ENCODE assay signal across 19 cellular contexts in the genomic region with DNA sequence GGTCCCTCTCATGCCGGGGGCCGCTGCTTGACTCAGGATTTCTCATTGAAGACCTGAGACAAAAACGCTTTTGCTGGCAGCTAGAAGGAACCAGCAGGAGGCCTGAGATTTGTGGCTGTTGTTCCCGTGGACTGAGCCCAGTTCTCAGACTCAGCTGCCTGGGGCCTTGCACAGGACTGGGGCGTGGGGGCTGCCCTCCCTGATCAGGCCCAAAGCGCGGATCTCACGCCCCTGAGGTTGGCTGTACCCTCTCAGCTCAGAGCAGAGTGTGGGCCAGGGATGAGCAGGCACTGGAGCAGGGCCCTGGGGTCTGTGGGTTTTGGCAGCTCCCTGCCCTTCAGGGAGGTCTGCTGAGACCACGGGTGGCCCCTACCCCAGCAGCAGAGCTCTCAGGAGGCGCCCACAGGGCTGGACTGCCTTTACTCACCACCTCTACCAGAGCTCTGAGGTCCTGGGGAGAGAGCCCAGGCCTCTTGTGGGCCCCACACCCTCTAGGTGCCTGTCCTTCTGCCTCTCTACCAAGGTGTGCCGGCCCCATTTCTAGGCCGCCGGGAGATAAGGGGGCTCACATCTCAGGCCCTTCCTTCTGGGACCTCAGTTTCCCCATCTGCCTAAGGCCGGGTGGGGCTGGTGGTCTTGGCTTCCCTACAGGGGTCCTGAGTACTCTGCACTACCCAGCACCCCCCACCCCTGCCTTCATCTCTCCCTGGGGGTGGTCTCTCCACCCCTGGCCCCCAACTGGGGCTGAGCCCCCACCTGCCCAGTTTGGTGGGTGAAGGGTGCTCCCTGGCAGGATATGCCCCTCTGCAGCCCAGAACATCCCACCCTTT. TPM values are rescaled to one million over a fixed set of nuclear protein-coding genes. Genes with fewer than 3 reads are reported as not detected.
DNase-seq lines count a peak whose midpoint lies in the region; ATAC-seq lines count a peak whose summit lies in the region.
"Had no signal": no experiment of that assay in that cellular context is flagged by ENCODE, and none has a peak within 500 bp of the region (broad histone marks: within the 10 kb centered on the region; RNA-seq: fewer than 3 reads in every experiment).

No MANE protein-coding gene starts in this region.

- H3K4me3 ChIP-seq in NT2/D1 (ENCODE audit: insufficient read length, low read depth): no peak overlapping the region
- H3K4me3 ChIP-seq: PC-9 had no signal

- H3K27me3 ChIP-seq in NT2/D1 (ENCODE audit: insufficient read depth, insufficient read length): no peaks in the 10 kb centered on the region

- H3K9me3 ChIP-seq in NT2/D1 (ENCODE audit: insufficient read depth, low read length): no peaks in the 10 kb centered on the region

- no peaks in the 10 kb centered on the region for H3K9me3 Mint-ChIP-seq in immature natural killer cell
- H3K9me3 Mint-ChIP-seq: activated CD4-positive, alpha-beta T cell treated with anti-CD3 and anti-CD28 coated beads, Interleukin-2, amount 10 ng/mL, durations not matched to agents 7 days and 5 days; CD4-positive, alpha-beta T cell; central memory CD8-positive, alpha-beta T cell; stimulated activated naive B cell treated with anti-CD40 and anti-IgM and Interleukin-4, amounts not matched to agents 10 μg/mL and 1 μg/mL and 100 μg/mL, for 72 hours had no signal

- peaks cover 6% of the 10 kb centered on the region for H3K36me3 ChIP-seq in NT2/D1 (ENCODE audit: insufficient read depth, insufficient read length, low read length)

- peak; percentile 6 for DNase-seq in activated T-cell treated with anti-CD3 and anti-CD28 coated beads, Interleukin-2, amount 50 U/mL, for 1 hour
- no peak for DNase-seq in activated T-cell treated with anti-CD3 and anti-CD28 coated beads, Interleukin-2, amount 50 U/mL, for 48 hours
- DNase-seq in NT2/D1 (ENCODE audit: low read depth, low spot score) (no peak), left cardiac atrium (peak; percentile 13), sciatic nerve (ENCODE audit: low spot score) (peak; percentile 47), AG08395 (ENCODE audit: low spot score) (no peak), Kasumi-1 (lab: John Stamatoyannopoulos, UW) (no peak), immature natural killer cell (no peak)
- DNase-seq: activated CD4-positive, alpha-beta T cell treated with anti-CD3 and anti-CD28 coated beads, Interleukin-2, amount 10 ng/mL, durations not matched to agents 7 days and 5 days; kidney glomerular epithelial cell; NCI-H1436 treated with DMSO at 0.1 percent for 48 hours; NCI-H2171 treated with DMSO at 0.1 percent for 48 hours; NCI-H748 treated with DMSO at 0.1 percent for 48 hours; PC-9; stimulated activated naive B cell treated with anti-CD40 and anti-IgM and Interleukin-4, amounts not matched to agents 10 μg/mL and 1 μg/mL and 100 μg/mL, for 72 hours; trophoblast cell had no signal

- peaks cover 0 to 15% (median 7%) of the 10 kb centered on the region in 3 donors for H3K36me3 Mint-ChIP-seq in immature natural killer cell

- H3K27ac Mint-ChIP-seq in immature natural killer cell: no peak overlapping the region
- H3K27ac Mint-ChIP-seq: activated CD4-positive, alpha-beta T cell treated with anti-CD3 and anti-CD28 coated beads, Interleukin-2, amount 10 ng/mL, durations not matched to agents 7 days and 5 days; CD4-positive, alpha-beta T cell; stimulated activated naive B cell treated with anti-CD40 and anti-IgM and Interleukin-4, amounts not matched to agents 10 μg/mL and 1 μg/mL and 100 μg/mL, for 72 hours had no signal

- no peak for ATAC-seq in left cardiac atrium
- ATAC-seq in sciatic nerve: no peak
- ATAC-seq: SK-N-SH treated with all-trans-retinoic acid at 6 μM for 48 hours; stimulated activated naive B cell treated with anti-CD40 and anti-IgM and Interleukin-4, amounts not matched to agents 10 μg/mL and 1 μg/mL and 100 μg/mL, for 72 hours had no signal

- H3K9ac ChIP-seq in NT2/D1 (ENCODE audit: insufficient read length, low read depth): peak overlapping the region; percentile 3

- peaks cover 0 to 4% (median 3%) of the 10 kb centered on the region in 3 donors for H3K27me3 Mint-ChIP-seq in immature natural killer cell (ENCODE audit: low read depth in 3 of 3)
- H3K27me3 Mint-ChIP-seq: activated CD4-positive, alpha-beta T cell treated with anti-CD3 and anti-CD28 coated beads, Interleukin-2, amount 10 ng/mL, durations not matched to agents 7 days and 5 days; CD4-positive, alpha-beta T cell; central memory CD8-positive, alpha-beta T cell; stimulated activated naive B cell treated with anti-CD40 and anti-IgM and Interleukin-4, amounts not matched to agents 10 μg/mL and 1 μg/mL and 100 μg/mL, for 72 hours had no signal

- peaks cover 26% of the 10 kb centered on the region for H3K4me1 ChIP-seq in NT2/D1 (ENCODE audit: insufficient read depth, insufficient read length)

- no peak overlapping the region for H3K4me3 Mint-ChIP-seq in immature natural killer cell
- H3K4me3 Mint-ChIP-seq: activated CD4-positive, alpha-beta T cell treated with anti-CD3 and anti-CD28 coated beads, Interleukin-2, amount 10 ng/mL, durations not matched to agents 7 days and 5 days; CD4-positive, alpha-beta T cell; central memory CD8-positive, alpha-beta T cell; stimulated activated naive B cell treated with anti-CD40 and anti-IgM and Interleukin-4, amounts not matched to agents 10 μg/mL and 1 μg/mL and 100 μg/mL, for 72 hours had no signal

- intact Hi-C loops in left cardiac atrium (cut with DNase I): no loop called here
- intact Hi-C loops in sciatic nerve (cut with DNase I): no loop called here

- H3K4me1 Mint-ChIP-seq in immature natural killer cell: no peaks in the 10 kb centered on the region
- H3K4me1 Mint-ChIP-seq: activated CD4-positive, alpha-beta T cell treated with anti-CD3 and anti-CD28 coated beads, Interleukin-2, amount 10 ng/mL, durations not matched to agents 7 days and 5 days had no signal

RNA-seq across cellular contexts. Expression of a gene that starts 5.6 kb away (rescaled TPM):
- total RNA-seq in left cardiac atrium: under 1 TPM; 0.41 to 0.42 TPM
- total RNA-seq in sciatic nerve: 1.8 TPM
- not detected for polyA plus RNA-seq in immature natural killer cell

RNA-seq across cellular contexts. Expression of a gene that starts 38.3 kb away (rescaled TPM):
- total RNA-seq in left cardiac atrium (10 to 100 TPM; 13.3 to 16.6 TPM), sciatic nerve (40.7 TPM)
- polyA plus RNA-seq in immature natural killer cell: 1 to 10 TPM in 2 of 3 donors, not detected in 1; 2.5 to 2.7 TPM

Comparison
In these comparisons a context has a peak if more than half of its experiments do, and no peak if none do; other contexts are left out.
1. DNase-seq: peak in activated T-cell treated with anti-CD3 and anti-CD28 coated beads, Interleukin-2, amount 50 U/mL, for 1 hour (single experiment), left cardiac atrium (single experiment) and sciatic nerve (single experiment); none in activated T-cell treated with anti-CD3 and anti-CD28 coated beads, Interleukin-2, amount 50 U/mL, for 48 hours (0 of 2), NT2/D1 (single experiment), AG08395 (single experiment), Kasumi-1 (0 of 2) and immature natural killer cell (0 of 3).